8 cellular contexts compared by ENCODE assay signal in the genomic region with DNA sequence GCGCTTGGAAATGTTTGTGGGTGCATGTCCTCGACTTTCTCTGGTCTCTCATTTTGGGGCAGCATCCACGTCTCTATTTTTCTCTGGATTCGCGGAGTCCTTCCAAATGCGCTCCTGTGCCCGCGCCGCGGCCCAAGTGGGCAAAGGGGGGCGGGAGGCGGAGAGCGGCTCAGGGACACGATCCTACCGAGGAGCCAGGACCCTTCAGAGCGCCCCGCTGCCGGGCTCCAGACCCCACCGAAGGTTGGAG. TPM values are rescaled to one million over a fixed set of nuclear protein-coding genes. Genes with fewer than 3 reads are reported as not detected.
A peak's percentile ranks its signal among the peaks of the same experiment; 100 is the strongest.
DNase-seq lines count a peak whose midpoint lies in the region; ATAC-seq, FAIRE-seq and TF ChIP-seq lines count a peak whose summit lies in the region.

No MANE protein-coding gene starts in this region.

- peak overlapping the region; percentile 96 for H3K4me2 ChIP-seq in neural progenitor cell

- H3K36me3 Mint-ChIP-seq in neural progenitor cell = no peaks in the 10 kb centered on the region

- H3K9me3 Mint-ChIP-seq in neural progenitor cell = peaks cover 3% of the 10 kb centered on the region

- no peak for FAIRE-seq in GM12891 (lab: Jason Lieb, UNC)

- H3K9ac ChIP-seq in SK-N-MC (ENCODE audit: insufficient read length) = no peak overlapping the region
- no peak overlapping the region for H3K9ac ChIP-seq in neural progenitor cell

- H3K27ac ChIP-seq in SK-N-MC = no peak overlapping the region
- H3K27ac ChIP-seq in epithelial cell of prostate = peak overlapping the region; percentile 89
- no peak overlapping the region for H3K27ac ChIP-seq in neural progenitor cell

- H2AFZ ChIP-seq in neural progenitor cell (replicated peaks) = no peak overlapping the region

- H3K4me3 ChIP-seq in BE2C (ENCODE audit: low read depth, low read length) (peak overlapping the region; percentile 66), SK-N-MC (peak overlapping the region; percentile 81), neural progenitor cell (peak overlapping the region; percentile 62)

- H3F3A ChIP-seq in neural progenitor cell (ENCODE audit: low read depth) = peaks cover 15% of the 10 kb centered on the region

- H3K9me3 ChIP-seq in BE2C (no peaks in the 10 kb centered on the region), SK-N-MC (ENCODE audit: low read depth, low read length) (no peaks in the 10 kb centered on the region), neural progenitor cell (ENCODE audit: low read depth) (no peaks in the 10 kb centered on the region)

- H3K36me3 ChIP-seq in BE2C (no peaks in the 10 kb centered on the region), SK-N-MC (ENCODE audit: insufficient read depth, low read length) (no peaks in the 10 kb centered on the region), neural progenitor cell (no peaks in the 10 kb centered on the region)

- no peak overlapping the region for H3K27ac Mint-ChIP-seq in neural progenitor cell

- H3K79me2 ChIP-seq in neural progenitor cell (ENCODE audit: low read depth) = no peaks in the 10 kb centered on the region

- H3K4me1 Mint-ChIP-seq in neural progenitor cell = peaks cover 22% of the 10 kb centered on the region

- peak overlapping the region; percentile 87 for H3K4me3 Mint-ChIP-seq in neural progenitor cell

- no peak for TF ChIP-seq POLR2A in GM12891 (IDR thresholded peaks at IDR 0.05; ENCODE audit: low read depth, low read length)

- no peak for ATAC-seq in GM19035 (IDR thresholded peaks at IDR 0.05; ENCODE audit: unreplicated experiment)

- H4K20me1 ChIP-seq in neural progenitor cell (ENCODE audit: low read depth) = peaks cover 33% of the 10 kb centered on the region

- peaks cover 63% of the 10 kb centered on the region for H3K27me3 ChIP-seq in BE2C
- peaks cover 89% of the 10 kb centered on the region for H3K27me3 ChIP-seq in neural progenitor cell

- TF ChIP-seq CTCF in BE2C (IDR thresholded peaks at IDR 0.05; ENCODE audit: low read depth, low read length) (no peak), neural progenitor cell (IDR thresholded peaks at IDR 0.05) (no peak)

- DNase-seq in BE2C = no peak
- DNase-seq in SK-N-MC (ENCODE audit: low read depth, low spot score) = no peak
- no peak for DNase-seq in epithelial cell of prostate (ENCODE audit: low read depth, low spot score)
- no peak for DNase-seq in neural progenitor cell (ENCODE audit: low spot score)
- no peak for DNase-seq in OCI-M1 (lab: John Stamatoyannopoulos, UW)
- DNase-seq in GM12891 (ENCODE audit: insufficient read length, low spot score) = no peak
- no peak for DNase-seq in NCI-H1092 treated with DMSO at 0.1 percent for 48 hours (lab: John Stamatoyannopoulos, UW)

- H3K4me1 ChIP-seq in BE2C = peaks cover 9% of the 10 kb centered on the region; the same call in 1 of the 2 replicates
- H3K4me1 ChIP-seq in neural progenitor cell = no peaks in the 10 kb centered on the region

- peaks cover 77% of the 10 kb centered on the region for H3K27me3 Mint-ChIP-seq in neural progenitor cell (ENCODE audit: insufficient read depth, low read depth)

TF ChIP-seq in GM12891, 5 proteins besides CTCF, POLR2A, EP300 and RAD21:
- no peak for TF ChIP-seq POU2F2 (IDR thresholded peaks at IDR 0.05; ENCODE audit: low read depth, low read length)
- no peak for TF ChIP-seq SPI1 (IDR thresholded peaks at IDR 0.05; ENCODE audit: low read depth, low read length)
- no peak for TF ChIP-seq PAX5 (IDR thresholded peaks at IDR 0.05; ENCODE audit: insufficient read depth, low read length, severe bottlenecking)
- no peak for TF ChIP-seq TAF1 (IDR thresholded peaks at IDR 0.05; ENCODE audit: low read depth, low read length)
- no peak for TF ChIP-seq POLR2AphosphoS5 (IDR thresholded peaks at IDR 0.05; ENCODE audit: low read depth, low read length)
TF ChIP-seq in GM12891: peak in this region for 0.

RNA-seq across cellular contexts. Expression of a gene that starts 1.0 kb away (rescaled TPM):
- polyA plus RNA-seq in BE2C (2012; ENCODE audit: insufficient read depth, insufficient read length, low read depth) = 25.0 TPM
- total RNA-seq in neural progenitor cell (ENCODE audit: low replicate concordance) = 0.15 and 1.1 TPM in 2 replicates
- 0.14 TPM for polyA plus RNA-seq in GM12891 (2012; ENCODE audit: low read depth, missing spikeins)
